14 cellular contexts compared by ENCODE assay signal in the genomic region with DNA sequence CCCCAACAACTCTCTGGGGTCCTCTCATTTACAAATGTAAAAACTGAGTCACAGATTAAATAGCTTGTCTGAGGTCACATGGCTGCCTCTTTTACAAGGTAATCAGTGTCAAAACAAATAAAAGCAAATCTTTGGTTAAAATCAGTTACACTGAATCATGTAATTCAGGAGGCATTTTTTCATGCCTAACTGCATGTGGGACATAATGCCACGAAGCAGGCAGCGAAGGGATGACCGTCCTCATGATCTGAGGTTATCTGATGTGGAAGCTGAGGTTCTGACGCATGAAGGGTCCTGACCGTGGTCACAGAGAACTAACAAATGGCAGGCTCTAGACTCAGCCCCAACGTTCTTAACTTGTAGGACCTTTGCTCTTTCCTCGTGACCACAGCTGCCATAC.
"Had no signal": no experiment of that assay in that cellular context is flagged by ENCODE, and none has a peak within 500 bp of the region (broad histone marks: within the 10 kb centered on the region; RNA-seq: fewer than 3 reads in every experiment).

No MANE protein-coding gene starts in this region.

- H3K36me3 Mint-ChIP-seq: naive B cell; stimulated activated naive B cell treated with anti-CD40 and anti-IgM and Interleukin-4, amounts not matched to agents 10 μg/mL and 1 μg/mL and 100 μg/mL, for 72 hours had no signal

- H3K4me1 Mint-ChIP-seq: naive B cell; stimulated activated naive B cell treated with anti-CD40 and anti-IgM and Interleukin-4, amounts not matched to agents 10 μg/mL and 1 μg/mL and 100 μg/mL, for 72 hours had no signal

- DNase-seq: activated CD4-positive, alpha-beta T cell treated with anti-CD3 and anti-CD28 coated beads, Interleukin-2, amount 50 U/mL, for 4 hours; activated naive CD4-positive, alpha-beta T cell treated with anti-CD3 and anti-CD28 coated beads for 36 hours; dorsolateral prefrontal cortex; erythroblast; foreskin keratinocyte; naive B cell; pancreas; stimulated activated CD4-positive, alpha-beta T cell treated with anti-CD3 and anti-CD28 coated beads, Interleukin-15, amount 100 ng/mL, for 24 hours; stimulated activated CD4-positive, alpha-beta T cell treated with anti-CD3 and anti-CD28 coated beads, Interleukin-4, amount 100 ng/mL, for 1 hour; stimulated activated naive B cell treated with anti-CD40 and anti-IgM and Interleukin-4, amounts not matched to agents 10 μg/mL and 1 μg/mL and 100 μg/mL, for 72 hours; substantia nigra; upper lobe of left lung had no signal

- H3K4me1 ChIP-seq: foreskin keratinocyte, pancreas had no signal

- H3K9me3 Mint-ChIP-seq: activated naive CD4-positive, alpha-beta T cell treated with anti-CD3 and anti-CD28 coated beads for 36 hours; activated T-helper 2 cell treated with anti-CD3 and anti-CD28 coated beads, Interferon-gamma antibody, Interleukin-2, Interleukin-4, amounts not matched to agents 10 μg/mL and 5 μg/mL and 100 μg/mL, durations not matched to agents 14 hours and 24 hours and 36 hours had no signal

- ATAC-seq: activated CD4-positive, CD25-positive, alpha-beta regulatory T cell treated with anti-CD3 and anti-CD28 coated beads, Interleukin-2, amount 50 U/mL, for 24 hours; foreskin keratinocyte; pancreas; stimulated activated naive B cell treated with anti-CD40 and anti-IgM and Interleukin-4, amounts not matched to agents 10 μg/mL and 1 μg/mL and 100 μg/mL, for 72 hours had no signal

- H3K9me3 ChIP-seq: pancreas, upper lobe of left lung had no signal

- H3K4me3 Mint-ChIP-seq: activated naive CD4-positive, alpha-beta T cell treated with anti-CD3 and anti-CD28 coated beads for 36 hours; naive B cell; stimulated activated naive B cell treated with anti-CD40 and anti-IgM and Interleukin-4, amounts not matched to agents 10 μg/mL and 1 μg/mL and 100 μg/mL, for 72 hours had no signal

- H3K27ac ChIP-seq: dorsolateral prefrontal cortex, foreskin keratinocyte, pancreas, upper lobe of left lung had no signal

- H3K4me3 ChIP-seq: dorsolateral prefrontal cortex, pancreas, upper lobe of left lung had no signal

- H3K27me3 ChIP-seq: dorsolateral prefrontal cortex, foreskin keratinocyte, pancreas, upper lobe of left lung had no signal

- H3K27ac Mint-ChIP-seq: activated naive CD4-positive, alpha-beta T cell treated with anti-CD3 and anti-CD28 coated beads for 36 hours; activated T-helper 2 cell treated with anti-CD3 and anti-CD28 coated beads, Interferon-gamma antibody, Interleukin-2, Interleukin-4, amounts not matched to agents 10 μg/mL and 5 μg/mL and 100 μg/mL, durations not matched to agents 14 hours and 24 hours and 36 hours; naive B cell; stimulated activated naive B cell treated with anti-CD40 and anti-IgM and Interleukin-4, amounts not matched to agents 10 μg/mL and 1 μg/mL and 100 μg/mL, for 72 hours had no signal
